Comparison of ENCODE assay signal across 8 cellular contexts in the genomic region with DNA sequence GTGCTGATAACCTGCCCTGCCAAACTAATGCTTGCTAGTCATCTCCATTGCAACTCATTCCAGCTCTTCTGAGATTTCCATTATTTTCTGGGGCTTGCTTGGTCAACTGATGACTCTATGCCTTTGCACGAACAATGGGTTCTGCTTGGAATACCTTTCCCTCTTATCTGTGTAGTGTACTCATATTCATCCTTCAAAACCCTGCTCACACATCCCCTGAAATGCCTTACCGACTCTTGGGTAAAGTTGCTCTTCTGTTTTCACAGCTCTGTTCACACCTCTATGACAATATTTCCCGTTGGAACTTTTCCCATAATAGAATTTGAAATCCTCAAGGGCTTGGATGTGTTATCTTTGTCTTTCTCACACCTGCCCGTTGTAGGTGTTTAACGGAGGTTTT.
"Had no signal": no experiment of that assay in that cellular context is flagged by ENCODE, and none has a peak within 500 bp of the region (broad histone marks: within the 10 kb centered on the region; RNA-seq: fewer than 3 reads in every experiment).

No MANE protein-coding gene starts in this region.

- H3K4me3 ChIP-seq: GM23338, K562 had no signal

- H3K9me3 Mint-ChIP-seq: H9 had no signal

- FAIRE-seq: H1, H54, HTR-8/SVneo, K562 had no signal

- H3K4me3 Mint-ChIP-seq: GM23338, H9 had no signal

- H3K27ac Mint-ChIP-seq: GM23338, H9 had no signal

- DNase-seq: H9, HCEC 1CT, IMR-90 had no signal

- ATAC-seq: GM23338, K562 had no signal

- H3K4me2 ChIP-seq: GM23338 had no signal
